ENCODE assay signal across 27 cellular contexts in genomic region chr7:41808541-41808940, GRCh38.
"Had no signal": no experiment of that assay in that cellular context is flagged by ENCODE, and none has a peak within 500 bp of the region (broad histone marks: within the 10 kb centered on the region; RNA-seq: fewer than 3 reads in every experiment).

No MANE protein-coding gene starts in this region.

- FAIRE-seq: keratinocyte, TTC549 had no signal

- H3K27me3 ChIP-seq: body of pancreas, cardiac muscle cell, gastroesophageal sphincter, sigmoid colon, testis, uterus had no signal

- DNase-seq: activated CD4-positive, alpha-beta T cell treated with anti-CD3 and anti-CD28 coated beads for 1 hour; activated CD4-positive, alpha-beta T cell treated with anti-CD3 and anti-CD28 coated beads, Interleukin-2, amount 50 U/mL, for 1 hour; activated CD8-positive, alpha-beta T cell treated with anti-CD3 and anti-CD28 coated beads, Interleukin-2, amount 10 ng/mL, durations not matched to agents 7 days and 5 days; activated gamma-delta T cell treated with Interleukin-2 at 50 U/mL for 16 hours; anterior cingulate cortex; body of pancreas; cortex of kidney; heart right ventricle; lower lobe of right lung; naive B cell; posterior cingulate gyrus; retina; sigmoid colon; stimulated activated CD4-positive, alpha-beta T cell treated with anti-CD3 and anti-CD28 coated beads, Interleukin-15, amount 100 ng/mL, for 24 hours; stimulated activated CD4-positive, alpha-beta T cell treated with anti-CD3 and anti-CD28 coated beads, Interleukin-2, amount 100 ng/mL, for 48 hours; stimulated activated CD8-positive, alpha-beta memory T cell treated with anti-CD3 and anti-CD28 coated beads, Interleukin-4, amount 100 ng/mL, for 48 hours; stimulated activated naive B cell treated with anti-CD40 and anti-IgM and Interleukin-4, amounts not matched to agents 10 μg/mL and 1 μg/mL and 100 μg/mL, for 72 hours; testis; trophoblast cell; uterus; WERI-Rb-1 had no signal

- H3K36me3 ChIP-seq: cardiac muscle cell, gastroesophageal sphincter, heart right ventricle, lower lobe of right lung, sigmoid colon, uterus, WERI-Rb-1 had no signal

- H3K4me3 ChIP-seq: body of pancreas, cardiac muscle cell, gastroesophageal sphincter, heart right ventricle, lower lobe of right lung, sigmoid colon, smooth muscle cell, testis, uterus had no signal

- H3K9me3 ChIP-seq: body of pancreas, gastroesophageal sphincter, lower lobe of right lung, sigmoid colon, testis, uterus had no signal

- H3K4me1 ChIP-seq: body of pancreas, gastroesophageal sphincter, lower lobe of right lung, sigmoid colon, testis, uterus had no signal

- H3K27ac ChIP-seq: body of pancreas, cardiac muscle cell, epithelial cell of prostate, gastroesophageal sphincter, heart right ventricle, lower lobe of right lung, sigmoid colon, testis, uterus, WERI-Rb-1 had no signal
